1 cellular context compared by ENCODE assay signal in genomic region chr2:215620528-215620927, GRCh38.
TF ChIP-seq lines count a peak whose summit lies in the region.

No MANE protein-coding gene starts in this region.

TF ChIP-seq in HEK293, 187 proteins besides CTCF, POLR2A, EP300 and RAD21 (continued from another document):
- TF ChIP-seq HIC1 (tag by site-specific recombination; IDR thresholded peaks at IDR 0.05) (no peak), ZBTB26 (tag by site-specific recombination; optimal IDR thresholded peaks at IDR 0.05) (no peak), KLF1 (tag by site-specific recombination; IDR thresholded peaks at IDR 0.05) (no peak), ZNF426 (tag by site-specific recombination; IDR thresholded peaks at IDR 0.05) (no peak)
